8 cellular contexts compared by ENCODE assay signal in genomic region chr1:192489748-192490147, GRCh38.
DNase-seq lines count a peak whose midpoint lies in the region; ATAC-seq and TF ChIP-seq lines count a peak whose summit lies in the region.

No MANE protein-coding gene starts in this region.

- no peaks in the 10 kb centered on the region for H3K36me3 ChIP-seq in gastroesophageal sphincter

- peak overlapping the region; percentile 84 to 88 (median 86) for H3K27ac ChIP-seq in gastroesophageal sphincter

- DNase-seq in Daoy (ENCODE audit: low read depth) (peak; percentile 86), LHCN-M2 (ENCODE audit: low read depth) (peak; percentile 98), T-helper 22 cell (ENCODE audit: low read depth) (peak; percentile 21), retina (peak; percentile 31), left lobe of liver (ENCODE audit: low spot score) (no peak), NCI-H1105 treated with DMSO at 0.1 percent for 48 hours (lab: John Stamatoyannopoulos, UW) (no peak)

- no peak for TF ChIP-seq POLR2A in gastroesophageal sphincter (IDR thresholded peaks at IDR 0.05)

- 0 to 7% methylated on average over 2 of the region's 2 CpGs for WGBS in gastroesophageal sphincter (ENCODE audit: low coverage in 1 of 2), 2 donors

- no peaks in the 10 kb centered on the region for H3K27me3 ChIP-seq in gastroesophageal sphincter

- no peaks in the 10 kb centered on the region for H3K9me3 ChIP-seq in gastroesophageal sphincter

- ATAC-seq in GM21526 (IDR thresholded peaks at IDR 0.05; ENCODE audit: low FRiP score, unreplicated experiment), result peak; percentile 62
- ATAC-seq in gastroesophageal sphincter, result peak; percentile 76
- no peak for ATAC-seq in left lobe of liver

- no peak for TF ChIP-seq EP300 in gastroesophageal sphincter (IDR thresholded peaks at IDR 0.05)

- TF ChIP-seq CTCF in gastroesophageal sphincter (IDR thresholded peaks at IDR 0.05), result no peak

- peak overlapping the region; percentile 17 to 24 for H3K4me3 ChIP-seq in gastroesophageal sphincter

- peaks cover 7 to 58% (median 17%) of the 10 kb centered on the region in 3 donors for H3K4me1 ChIP-seq in gastroesophageal sphincter

Comparison
In these comparisons a context has a peak if more than half of its experiments do, and no peak if none do; other contexts are left out.
1. DNase-seq: peak in Daoy (single experiment), LHCN-M2 (single experiment), T-helper 22 cell (single experiment) and retina (single experiment); none in left lobe of liver (single experiment) and NCI-H1105 treated with DMSO at 0.1 percent for 48 hours (single experiment).